In the genomic region with DNA sequence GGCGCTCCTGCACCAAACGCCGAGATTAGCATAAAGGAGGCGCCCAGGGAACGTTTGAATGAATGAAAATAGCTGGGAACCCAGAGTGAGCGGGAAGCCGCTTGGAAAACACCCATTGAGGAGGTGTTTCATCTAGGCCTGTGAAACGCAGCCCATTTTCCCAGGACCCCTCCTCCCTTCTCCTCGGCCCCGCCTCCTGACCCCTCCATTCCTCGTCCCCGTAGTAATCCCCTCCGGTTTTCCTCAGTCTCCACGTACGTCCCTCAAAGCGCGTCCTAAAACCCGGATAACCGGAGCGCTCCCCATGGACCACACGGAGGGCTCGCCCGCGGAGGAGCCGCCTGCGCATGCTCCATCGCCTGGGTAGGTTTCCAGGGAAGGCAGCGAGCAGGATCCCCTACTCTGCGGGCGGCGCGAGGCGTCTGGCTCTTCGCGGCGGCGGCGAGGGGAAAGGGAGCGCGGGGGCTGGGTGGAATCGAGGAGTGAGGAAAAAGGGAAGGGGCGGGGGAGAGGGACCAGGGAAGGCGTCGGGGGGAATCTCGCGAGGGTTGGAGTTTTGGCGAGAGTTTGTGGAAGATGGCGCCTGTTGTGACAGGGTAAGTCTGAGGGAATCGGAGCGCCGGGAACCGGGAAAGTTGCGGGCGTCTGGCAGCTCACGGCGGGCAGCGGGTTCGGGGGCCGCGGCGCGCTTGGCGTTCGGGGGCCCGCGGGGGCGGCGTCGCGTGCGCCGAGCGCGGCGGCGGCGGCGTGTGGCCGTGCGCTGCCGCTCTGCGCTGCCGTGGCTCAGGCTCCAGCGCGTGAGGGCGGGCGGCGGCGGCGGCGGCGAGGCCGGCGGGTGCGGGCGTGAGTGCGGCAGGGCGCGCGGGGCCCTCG, we compare ENCODE assay signal across 8 cellular contexts.
DNase-seq lines count a peak whose midpoint lies in the region; ATAC-seq and TF ChIP-seq lines count a peak whose summit lies in the region.

Gene RBPJ (plus strand): TSS at position 562 of the 873 bp plus-strand sequence. CDS start 15 bp downstream, at position 577.

- peak within 1 kb of the TSS; percentile 85 for H3K4me3 ChIP-seq in choroid plexus epithelial cell (ENCODE audit: low read depth, low read length)

- ATAC-seq in GM19023 (IDR thresholded peaks at IDR 0.05; ENCODE audit: unreplicated experiment): peak; percentile 28
- peak; percentile 26 for ATAC-seq in HG03432 (IDR thresholded peaks at IDR 0.05; ENCODE audit: unreplicated experiment)

- TF ChIP-seq CTCF in choroid plexus epithelial cell (conservative IDR thresholded peaks at IDR 0.05; ENCODE audit: low read depth, low read length): no peak

- in situ Hi-C loops in ACHN (cut with HindIII; ENCODE audit: low pct_ligation_motif_present, low pct_unique_long_range_greater_than_20kb, low sequenced_read_pairs): no loop called here

- DNase-seq in ACHN (peak; percentile 94), NCI-H526 (lab: John Stamatoyannopoulos, UW) (peak; percentile 95 to 98), choroid plexus epithelial cell (ENCODE audit: low read depth) (peak; percentile 99), kidney glomerular epithelial cell (lab: John Stamatoyannopoulos, UW) (peak; percentile 99)
- DNase-seq in activated CD4-positive, alpha-beta T cell treated with anti-CD3 and anti-CD28 coated beads for 4 hours: peak; percentile 82 to 84
- peak; percentile 74 to 79 for DNase-seq in stimulated activated CD4-positive, alpha-beta T cell treated with anti-CD3 and anti-CD28 coated beads, Interleukin-15, amount 100 ng/mL, for 48 hours (ENCODE audit: low read depth in 2 of 2)

Comparison
In these comparisons a context has a peak if more than half of its experiments do, and no peak if none do; other contexts are left out.
1. Peak in every context shown above with its lines: DNase-seq, ATAC-seq and H3K4me3 ChIP-seq.